Comparison of ENCODE assay signal across 8 cellular contexts in genomic region chr13:45417790-45418534, GRCh38. TPM values are rescaled to one million over a fixed set of nuclear protein-coding genes. Genes with fewer than 3 reads are reported as not detected.
DNase-seq lines count a peak whose midpoint lies in the region; ATAC-seq and TF ChIP-seq lines count a peak whose summit lies in the region.

Gene SLC25A30 (minus strand): TSS chr13:45418373. CDS start chr13:45411425, 6,948 bp downstream.

- H3K27ac Mint-ChIP-seq in activated naive CD8-positive, alpha-beta T cell: peak within 1 kb of the TSS; percentile 97
- H3K27ac Mint-ChIP-seq in glutamatergic neuron (ENCODE audit: unreplicated experiment): peak within 1 kb of the TSS; percentile 28
- peak within 1 kb of the TSS; percentile 83 for H3K27ac Mint-ChIP-seq in osteocyte (ENCODE audit: unreplicated experiment)

- no peaks in the 10 kb centered on the region for H3K36me3 Mint-ChIP-seq in activated naive CD8-positive, alpha-beta T cell
- H3K36me3 Mint-ChIP-seq in glutamatergic neuron (ENCODE audit: unreplicated experiment): no peaks in the 10 kb centered on the region
- no peaks in the 10 kb centered on the region for H3K36me3 Mint-ChIP-seq in osteocyte (ENCODE audit: unreplicated experiment)

- no peaks in the 10 kb centered on the region for H3K9me3 Mint-ChIP-seq in activated naive CD8-positive, alpha-beta T cell (ENCODE audit: low read depth)
- peaks cover 2% of the 10 kb centered on the region for H3K9me3 Mint-ChIP-seq in glutamatergic neuron (ENCODE audit: unreplicated experiment)
- no peaks in the 10 kb centered on the region for H3K9me3 Mint-ChIP-seq in osteocyte (ENCODE audit: unreplicated experiment)

- ATAC-seq in thoracic aorta (ENCODE audit: insufficient number of reproducible peaks, low FRiP score, low read depth): peak; percentile 59

- peaks cover 11 to 30% of the 10 kb centered on the region in 2 donors for H3K4me1 ChIP-seq in thoracic aorta (ENCODE audit: control insufficient read depth in 1 of 2, low read depth in 2 of 2)

- peak within 1 kb of the TSS; percentile 97 for H3K4me3 Mint-ChIP-seq in activated naive CD8-positive, alpha-beta T cell
- H3K4me3 Mint-ChIP-seq in glutamatergic neuron (ENCODE audit: unreplicated experiment): peak within 1 kb of the TSS; percentile 95
- H3K4me3 Mint-ChIP-seq in osteocyte (ENCODE audit: unreplicated experiment): peak within 1 kb of the TSS; percentile 94

- no peaks in the 10 kb centered on the region for H3K36me3 ChIP-seq in thoracic aorta

- peak within 1 kb of the TSS; percentile 90 for H3K4me3 ChIP-seq in thoracic aorta

- CTCF ChIA-PET in HEK293T (lab: Yijun Ruan, JAX): interaction anchor here (0.5 to 0.9 kb wide), 3 partner anchors 23 to 48 kb away, joined by 3 read pairs; no protein-coding TSS in a partner anchor

- DNase-seq in GM04504 (ENCODE audit: low read depth) (peak; percentile 68), HEK293T (ENCODE audit: extremely low spot score) (peak; percentile 82), NAMALWA (ENCODE audit: low spot score) (peak; percentile 91), SKM-1 treated with dmso at 0.1 percent for 144 hours (lab: John Stamatoyannopoulos, UW; ENCODE audit: unreplicated experiment) (peak; percentile 68), glutamatergic neuron (peak; percentile 91), osteocyte (ENCODE audit: extremely low spot score, unreplicated experiment) (peak; percentile 96), thoracic aorta (ENCODE audit: low spot score) (peak; percentile 85)

- H3K27me3 Mint-ChIP-seq in activated naive CD8-positive, alpha-beta T cell: no peaks in the 10 kb centered on the region
- H3K27me3 Mint-ChIP-seq in glutamatergic neuron (ENCODE audit: unreplicated experiment): peaks cover 1% of the 10 kb centered on the region
- H3K27me3 Mint-ChIP-seq in osteocyte (ENCODE audit: unreplicated experiment): no peaks in the 10 kb centered on the region

- peaks cover 32% of the 10 kb centered on the region for H3K4me1 Mint-ChIP-seq in activated naive CD8-positive, alpha-beta T cell (ENCODE audit: low read depth)
- H3K4me1 Mint-ChIP-seq in glutamatergic neuron (ENCODE audit: low read depth, unreplicated experiment) (peaks cover 5% of the 10 kb centered on the region), osteocyte (ENCODE audit: unreplicated experiment) (peaks cover 22% of the 10 kb centered on the region)

- H3K9me3 ChIP-seq in thoracic aorta: no peaks in the 10 kb centered on the region

- H3K27ac ChIP-seq in thoracic aorta: peak within 1 kb of the TSS; percentile 81 to 83

- POLR2A ChIA-PET in HEK293T (lab: Yijun Ruan, JAX): interaction anchor here (0.9 to 1.5 kb wide), 5 partner anchors 17 to 86 kb away, joined by 3 to 7 read pairs (median 3); partner anchors contain the start of genes COG3 and TPT1

- TF ChIP-seq CTCF in glutamatergic neuron (IDR thresholded peaks at IDR 0.05; ENCODE audit: partially characterized antibody, unreplicated experiment) (no peak), osteocyte (IDR thresholded peaks at IDR 0.05) (no peak), thoracic aorta (IDR thresholded peaks at IDR 0.05) (no peak)

- no peaks in the 10 kb centered on the region for H3K27me3 ChIP-seq in thoracic aorta (replicated peaks; ENCODE audit: insufficient read depth)

TF ChIP-seq in HEK293T, 16 proteins besides CTCF, POLR2A, EP300 and RAD21:
- TF ChIP-seq ZNF384 (IDR thresholded peaks at IDR 0.05): no peak
- peak; percentile 84 for TF ChIP-seq L3MBTL2 (conservative IDR thresholded peaks at IDR 0.05)

RNA-seq across cellular contexts. Expression of gene SLC25A30, which starts in this region (rescaled TPM):
- total RNA-seq in glutamatergic neuron (ENCODE audit: unreplicated experiment) (4.0 TPM), osteocyte (8.9 and 12.0 TPM in 2 replicates), thoracic aorta (10 to 100 TPM; 18.7 to 19.9 TPM)

Comparison
In these comparisons a context has a peak if more than half of its experiments do, and no peak if none do; other contexts are left out.
1. Peak in every context shown above with its lines: DNase-seq, ATAC-seq, H3K4me3 ChIP-seq and H3K27ac ChIP-seq.
2. H3K27ac Mint-ChIP-seq: peak in every context shown above with its lines; median percentile 97 in activated naive CD8-positive, alpha-beta T cell; 83 in osteocyte; 28 in glutamatergic neuron.